Comparison of ENCODE assay signal across 24 cellular contexts in genomic region chr3:131733086-131733841, GRCh38.
"Had no signal": no experiment of that assay in that cellular context is flagged by ENCODE, and none has a peak within 500 bp of the region (broad histone marks: within the 10 kb centered on the region; RNA-seq: fewer than 3 reads in every experiment).

No MANE protein-coding gene starts in this region.

- H3K27me3 Mint-ChIP-seq: brain; dendritic cell treated with granulocyte-macrophage colony-stimulating factor and Interleukin-4, amounts not matched to agents 40 ng/mL and 50 ng/mL, for 4 days; memory B cell had no signal

- H3K27ac Mint-ChIP-seq: activated CD8-positive, alpha-beta T cell treated with anti-CD3 and anti-CD28 coated beads, Interleukin-2, amount 10 ng/mL, durations not matched to agents 7 days and 5 days; dendritic cell treated with granulocyte-macrophage colony-stimulating factor and Interleukin-4, amounts not matched to agents 40 ng/mL and 50 ng/mL, for 4 days; immature natural killer cell; memory B cell; natural killer cell treated with Interleukin-12 subunit alpha and Interleukin-12 subunit beta and Interleukin-15 and Interleukin-18, amount 100 ng/mL, for 72 hours; T-cell; T-helper 2 cell treated with Interferon-gamma antibody and Interleukin-4, amounts not matched to agents 5 μg/mL and 100 μg/mL, for 36 hours had no signal

- H3K36me3 Mint-ChIP-seq: brain; immature natural killer cell; memory B cell; natural killer cell treated with Interleukin-12 subunit alpha and Interleukin-12 subunit beta and Interleukin-15 and Interleukin-18, amount 100 ng/mL, for 72 hours; T-cell had no signal

- H3K9me3 ChIP-seq: pancreas, thoracic aorta, upper lobe of left lung had no signal

- H3K4me1 ChIP-seq: pancreas had no signal

- H3K4me1 Mint-ChIP-seq: immature natural killer cell, memory B cell, T-cell had no signal

- H3K27ac ChIP-seq: pancreas, thoracic aorta, upper lobe of left lung, VCaP had no signal

- H3K36me3 ChIP-seq: pancreas, thoracic aorta, upper lobe of left lung had no signal

- ATAC-seq: activated CD4-positive, CD25-positive, alpha-beta regulatory T cell treated with anti-CD3 and anti-CD28 coated beads, Interleukin-2, amount 50 U/mL, for 24 hours; activated CD8-positive, alpha-beta T cell treated with anti-CD3 and anti-CD28 coated beads, Interleukin-2, amount 10 ng/mL, durations not matched to agents 7 days and 5 days; activated naive CD4-positive, alpha-beta T cell treated with anti-CD3 and anti-CD28 coated beads, Interleukin-2, amount 50 U/mL, for 72 hours; natural killer cell treated with Interleukin-12 subunit alpha and Interleukin-12 subunit beta and Interleukin-15 and Interleukin-18, amount 100 ng/mL, for 72 hours; pancreas; sciatic nerve; T-cell had no signal

- H3K4me3 ChIP-seq: pancreas, thoracic aorta, upper lobe of left lung had no signal

- H3K4me3 Mint-ChIP-seq: activated CD8-positive, alpha-beta T cell treated with anti-CD3 and anti-CD28 coated beads, Interleukin-2, amount 10 ng/mL, durations not matched to agents 7 days and 5 days; brain; dendritic cell treated with granulocyte-macrophage colony-stimulating factor and Interleukin-4, amounts not matched to agents 40 ng/mL and 50 ng/mL, for 4 days; immature natural killer cell; memory B cell; natural killer cell treated with Interleukin-12 subunit alpha and Interleukin-12 subunit beta and Interleukin-15 and Interleukin-18, amount 100 ng/mL, for 72 hours; T-cell; T-helper 2 cell treated with Interferon-gamma antibody and Interleukin-4, amounts not matched to agents 5 μg/mL and 100 μg/mL, for 36 hours had no signal

- H3K27me3 ChIP-seq: pancreas, upper lobe of left lung had no signal

- DNase-seq: activated CD4-positive, alpha-beta T cell treated with anti-CD3 and anti-CD28 coated beads, Interleukin-2, amount 50 U/mL, for 1 hour; activated CD8-positive, alpha-beta T cell treated with anti-CD3 and anti-CD28 coated beads, Interleukin-2, amount 10 ng/mL, durations not matched to agents 7 days and 5 days; aorta; effector CD4-positive, alpha-beta T cell; erythroblast; immature natural killer cell; kidney glomerular epithelial cell; pancreas; small intestine; stimulated activated CD4-positive, alpha-beta T cell treated with anti-CD3 and anti-CD28 coated beads, Interleukin-2, amount 100 ng/mL, for 24 hours; stimulated activated naive CD4-positive, alpha-beta T cell; T-cell; upper lobe of left lung had no signal

- H3K9me3 Mint-ChIP-seq: brain; dendritic cell treated with granulocyte-macrophage colony-stimulating factor and Interleukin-4, amounts not matched to agents 40 ng/mL and 50 ng/mL, for 4 days; memory B cell; natural killer cell treated with Interleukin-12 subunit alpha and Interleukin-12 subunit beta and Interleukin-15 and Interleukin-18, amount 100 ng/mL, for 72 hours; T-cell; T-helper 2 cell treated with Interferon-gamma antibody and Interleukin-4, amounts not matched to agents 5 μg/mL and 100 μg/mL, for 36 hours had no signal

- FAIRE-seq: endometrium, pancreas, small intestine had no signal
